ENCODE assay signal across 12 cellular contexts in the genomic region with DNA sequence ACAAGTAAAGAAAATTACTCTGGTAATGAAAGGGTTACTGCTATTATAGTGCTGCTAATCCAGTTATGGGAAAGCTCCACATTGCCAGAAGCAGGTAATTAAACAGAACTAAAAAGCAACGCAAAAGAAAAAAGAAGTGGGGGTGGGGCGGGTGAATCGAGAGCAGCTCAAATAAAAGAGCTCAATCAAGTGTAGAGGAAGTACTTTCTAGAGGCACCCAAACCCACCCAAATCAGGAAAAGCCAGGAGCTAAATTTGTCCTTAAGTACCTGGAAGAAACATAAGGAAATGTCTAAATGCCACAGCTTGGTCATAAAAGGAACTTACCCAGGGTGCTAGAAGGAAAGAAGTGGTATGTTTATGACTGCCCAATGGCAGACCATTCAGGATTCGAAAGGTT. TPM values are rescaled to one million over a fixed set of nuclear protein-coding genes. Genes with fewer than 3 reads are reported as not detected.
DNase-seq lines count a peak whose midpoint lies in the region; ATAC-seq and TF ChIP-seq lines count a peak whose summit lies in the region.
"Had no signal": no experiment of that assay in that cellular context is flagged by ENCODE, and none has a peak within 500 bp of the region (broad histone marks: within the 10 kb centered on the region; RNA-seq: fewer than 3 reads in every experiment).

No MANE protein-coding gene starts in this region.

- POLR2A ChIA-PET in HCT116 (lab: Charles Lee), result no interaction called here

- 11 to 30% methylated on average over 4 of the region's 4 CpGs for WGBS in lung, 2 donors

- H3K9ac ChIP-seq in HCT116 (ENCODE audit: low read length), result no peak overlapping the region
- no peak overlapping the region for H3K9ac ChIP-seq in SK-N-MC (ENCODE audit: insufficient read length)

- peak overlapping the region; percentile 6 to 21 for H3K4me3 Mint-ChIP-seq in CD14-positive monocyte

- no peak overlapping the region for H2AFZ ChIP-seq in HCT116 (ENCODE audit: low read depth, low read length, poor library complexity, severe bottlenecking)

- CTCF ChIA-PET in HCT116 (lab: Charles Lee), result no interaction called here

- H3K4me1 ChIP-seq in HCT116 (ENCODE audit: control insufficient read depth in 1 of 2, insufficient read depth in 2 of 2, low read length in 2 of 2) (peaks cover 11 to 30% of the 10 kb centered on the region in 2 experiments; a peak in 3 of 4 replicates), lung (ENCODE audit: control insufficient read depth in 2 of 2, insufficient read depth in 2 of 2, low read length in 2 of 2) (peaks cover 0 to 1% of the 10 kb centered on the region in 2 donors)

- no peaks in the 10 kb centered on the region for H3K9me3 Mint-ChIP-seq in CD14-positive monocyte

- no peak for DNase-seq in CD14-positive monocyte (ENCODE audit: low spot score)
- no peak for DNase-seq in HCT116 (ENCODE audit: low read depth, low spot score)
- no peak for DNase-seq in SK-N-MC (ENCODE audit: low read depth, low spot score)
- DNase-seq in lung (ENCODE audit: low spot score), result peak; percentile 81
- no peak for DNase-seq in stimulated activated CD4-positive, alpha-beta T cell treated with anti-CD3 and anti-CD28 coated beads, Interleukin-2, amount 100 ng/mL, for 48 hours
- no peak for DNase-seq in kidney tubule cell (ENCODE audit: low spot score)
- DNase-seq: activated gamma-delta T cell treated with Interleukin-2 at 50 U/mL for 16 hours, IMR-90, islet precursor cell, retina had no signal

- ATAC-seq in HCT116 (no peak), lung (ENCODE audit: insufficient read depth, low FRiP score) (peak; percentile 9), GM18867 (IDR thresholded peaks at IDR 0.05; ENCODE audit: unreplicated experiment) (no peak)
- ATAC-seq: Panc1 had no signal

- TF ChIP-seq CTCF in CD14-positive monocyte (IDR thresholded peaks at IDR 0.05) (no peak), HCT116 (IDR thresholded peaks at IDR 0.05 in 2 of 3, conservative IDR thresholded peaks at IDR 0.05 in 1 of 3; ENCODE audit: borderline replicate concordance in 1 of 3, insufficient read depth in 1 of 3, low read depth in 2 of 3, low read length in 2 of 3) (no peak), lung (IDR thresholded peaks at IDR 0.05; ENCODE audit: control extremely low read depth, extremely low read depth) (no peak)

- TF ChIP-seq RAD21 in HCT116 (IDR thresholded peaks at IDR 0.05; ENCODE audit: low read depth), result no peak

- H3K4me3 ChIP-seq in HCT116 (replicated peaks in 1 of 2; ENCODE audit: low read depth in 1 of 2, low read length in 2 of 2) (no peak overlapping the region), SK-N-MC (peak overlapping the region; percentile 50), lung (no peak overlapping the region)

- H3K4me1 Mint-ChIP-seq in CD14-positive monocyte, result peaks cover 54% of the 10 kb centered on the region

- H3K27ac ChIP-seq in HCT116 (ENCODE audit: low read depth, low read length) (no peak overlapping the region), SK-N-MC (peak overlapping the region; percentile 84), lung (ENCODE audit: low read depth in 1 of 2, low read length in 1 of 2) (no peak overlapping the region)

- no peaks in the 10 kb centered on the region for H3K36me3 ChIP-seq in HCT116 (ENCODE audit: control insufficient read depth in 1 of 2, insufficient read depth in 2 of 2, low read length in 2 of 2)
- H3K36me3 ChIP-seq in SK-N-MC (ENCODE audit: insufficient read depth, low read length), result no peaks in the 10 kb centered on the region
- no peaks in the 10 kb centered on the region for H3K36me3 ChIP-seq in lung (ENCODE audit: control insufficient read depth in 2 of 2, insufficient read depth in 2 of 2, low read length in 2 of 2)

- no TSS peak for BruUV-seq in HCT116 (replicated peaks; lab: Mats Ljungman, UMichigan)

- intact Hi-C loops in CD14-positive monocyte (cut with micrococcal nuclease) (loop anchor here in 1 of 2 donors (5.0 kb wide), 1 partner anchor 51 kb away; a partner anchor contains a TSS), HCT116 (cut with micrococcal nuclease) (no loop called here)

- no peak overlapping the region for H3K27ac Mint-ChIP-seq in CD14-positive monocyte

- no peak for TF ChIP-seq POLR2A in HCT116 (IDR thresholded peaks at IDR 0.05; ENCODE audit: borderline replicate concordance, extremely low read depth, insufficient read depth, insufficient read length)

- peaks cover 0 to 4% (median 2%) of the 10 kb centered on the region in 3 donors for H3K27me3 Mint-ChIP-seq in CD14-positive monocyte (ENCODE audit: low read depth in 3 of 3)

- no peaks in the 10 kb centered on the region for H3K27me3 ChIP-seq in HCT116 (ENCODE audit: insufficient read depth, low read length)
- H3K27me3 ChIP-seq in lung (ENCODE audit: control insufficient read depth, insufficient read depth), result no peaks in the 10 kb centered on the region

- H4K20me1 ChIP-seq in HCT116 (ENCODE audit: insufficient read depth), result no peaks in the 10 kb centered on the region

- RAD21 ChIA-PET in HCT116 (lab: Charles Lee; ENCODE audit: low non-redundant PET in 1 of 2, low total read pairs in 2 of 2, uncharacterized antibody in 2 of 2, unreplicated experiment in 2 of 2), result no interaction called here

- no peak overlapping the region for H3K4me2 ChIP-seq in HCT116 (ENCODE audit: low read length)

- peaks cover 22% of the 10 kb centered on the region for H3K79me2 ChIP-seq in HCT116 (ENCODE audit: insufficient read depth, low read length)

- no peaks in the 10 kb centered on the region for H3K9me2 ChIP-seq in HCT116 (ENCODE audit: insufficient read depth)

- no peaks in the 10 kb centered on the region for H3K36me3 Mint-ChIP-seq in CD14-positive monocyte

- H3K9me3 ChIP-seq in HCT116 (ENCODE audit: control insufficient read depth in 1 of 2, insufficient read depth in 1 of 2, low read depth in 1 of 2, low read length in 2 of 2) (no peaks in the 10 kb centered on the region), SK-N-MC (ENCODE audit: low read depth, low read length) (no peaks in the 10 kb centered on the region), lung (ENCODE audit: control insufficient read depth in 2 of 2, insufficient read depth in 1 of 2, low read length in 1 of 2) (no peaks in the 10 kb centered on the region)

TF ChIP-seq in HCT116, 20 proteins besides CTCF, POLR2A, EP300 and RAD21:
- TF ChIP-seq SP1 (IDR thresholded peaks at IDR 0.05; ENCODE audit: low read depth) (peak; percentile 28; the same call in 1 of the 2 replicates), JUND (IDR thresholded peaks at IDR 0.05) (no peak), EZH2phosphoT487 (IDR thresholded peaks at IDR 0.05; ENCODE audit: borderline replicate concordance) (no peak)
TF ChIP-seq in HCT116: peak in this region for 1.

RNA-seq across cellular contexts. Expression of a gene that starts 2.4 kb away (rescaled TPM):
- polyA plus RNA-seq in CD14-positive monocyte (10 to 100 TPM in 1 of 2 donors, 1 to 10 TPM in 1; 9.1 to 11.5 TPM), lung (100 to 1,000 TPM in 1 of 2 donors, 10 to 100 TPM in 1; 70.0 to 142 TPM)
- total RNA-seq in HCT116 (2021; ENCODE audit: unreplicated experiment) (60.6 TPM), lung (100 to 1,000 TPM; 212 to 240 TPM)
- polyA plus RNA-seq in HCT116 (2012), result 37.3 and 38.5 TPM in 2 replicates

RNA-seq across cellular contexts. Expression of a gene that starts 51.4 kb away (rescaled TPM):
- polyA plus RNA-seq in CD14-positive monocyte, result 10 to 100 TPM; 22.7 to 31.5 TPM
- 32.9 TPM for total RNA-seq in HCT116 (2021; ENCODE audit: unreplicated experiment)
- polyA plus RNA-seq in HCT116 (2012), result 6.2 and 8.4 TPM in 2 replicates
- 10 to 100 TPM; 19.0 to 25.6 TPM for total RNA-seq in lung
- 10 to 100 TPM; 24.4 to 27.4 TPM for polyA plus RNA-seq in lung
